In the genomic region with DNA sequence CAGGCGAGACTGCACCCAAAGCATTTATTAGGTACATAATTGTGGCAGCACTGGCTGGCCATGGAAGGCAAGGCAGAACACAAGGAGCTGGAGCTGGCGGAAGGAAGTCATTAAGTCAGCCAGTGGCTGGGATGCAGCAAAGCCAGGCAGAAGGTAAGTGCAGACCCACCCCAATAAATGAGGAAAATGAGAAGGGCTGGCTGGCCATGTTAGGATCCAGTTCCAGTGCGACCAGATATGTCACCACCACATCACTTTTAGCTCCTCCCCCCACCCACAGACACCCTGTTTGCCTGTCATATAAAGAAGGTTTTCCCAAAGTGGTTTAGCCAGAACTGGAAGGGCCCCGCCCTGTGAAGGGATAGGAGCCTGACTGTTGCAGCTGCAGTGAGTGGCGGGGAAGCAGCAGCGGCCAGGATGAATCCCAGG, we compare ENCODE assay signal across 8 cellular contexts. TPM values are rescaled to one million over a fixed set of nuclear protein-coding genes. Genes with fewer than 3 reads are reported as not detected.
DNase-seq lines count a peak whose midpoint lies in the region; ATAC-seq and TF ChIP-seq lines count a peak whose summit lies in the region.

TSS of gene FURIN (plus strand) at position 328 of the 429 bp plus-strand sequence. CDS start 7,153 bp downstream, outside the sequence.

- ATAC-seq in HG02678 (IDR thresholded peaks at IDR 0.05; ENCODE audit: unreplicated experiment) (no peak), HG02798 (IDR thresholded peaks at IDR 0.05; ENCODE audit: poor library complexity, unreplicated experiment) (no peak)

- no peaks in the 10 kb centered on the region for H4K20me1 ChIP-seq in mammary epithelial cell (ENCODE audit: insufficient read depth, low read length)

- no peaks in the 10 kb centered on the region for H3K27me3 ChIP-seq in A673 (replicated peaks; ENCODE audit: insufficient read depth, low read depth, low read length, poor library complexity)
- H3K27me3 ChIP-seq in mammary epithelial cell (ENCODE audit: insufficient read depth, low read length) = no peaks in the 10 kb centered on the region

- CTCF ChIA-PET in A673 (lab: Charles Lee) (interaction anchor here (1.2 kb wide), 1 partner anchor 220 kb away, joined by 3 read pairs; no protein-coding TSS in a partner anchor), mammary epithelial cell (lab: Charles Lee; ENCODE audit: low non-redundant PET) (no interaction called here)

- WGBS in mammary epithelial cell (ENCODE audit: low coverage, missing lambda C conversion rate) = 98% methylated on average over 6 of the region's 6 CpGs
- WGBS in mesodermal cell (ENCODE audit: insufficient coverage in 2 of 2), 2 experiments = 94 to 95% methylated on average over 5 of the region's 6 CpGs

- H3K27ac ChIP-seq in A673 (ENCODE audit: low read depth, low read length, poor library complexity, severe bottlenecking) = peak within 1 kb of the TSS; percentile 90
- peak within 1 kb of the TSS; percentile 32 for H3K27ac ChIP-seq in mammary epithelial cell (ENCODE audit: insufficient read depth, low read depth, low read length)
- peak within 1 kb of the TSS; percentile 94 for H3K27ac ChIP-seq in mesodermal cell (ENCODE audit: low read depth, low read length, severe bottlenecking)

- TF ChIP-seq CTCF in A673 (conservative IDR thresholded peaks at IDR 0.05; ENCODE audit: low read depth, low read length) (no peak), LNCaP clone FGC (IDR thresholded peaks at IDR 0.05; ENCODE audit: control insufficient read depth, extremely low read depth, insufficient read depth) (no peak), mammary epithelial cell (conservative IDR thresholded peaks at IDR 0.05 in 1 of 2, IDR thresholded peaks at IDR 0.05 in 1 of 2; ENCODE audit: extremely low read depth in 1 of 2, insufficient read depth in 1 of 2, low read depth in 1 of 2, low read length in 2 of 2) (no peak)

- BruUV-seq in A673 (replicated peaks; lab: Mats Ljungman, UMichigan) (no TSS peak), mammary epithelial cell (replicated peaks; lab: Mats Ljungman, UMichigan) (no TSS peak)

- POLR2A ChIA-PET in A673 (lab: Charles Lee; ENCODE audit: low non-redundant PET) = no interaction called here

- in situ Hi-C loops in mammary epithelial cell (cut with MboI; ENCODE audit: low sequenced_read_pairs in 2 of 2) = no loop called here

- no peak within 1 kb of the TSS for H3K9ac ChIP-seq in mammary epithelial cell (ENCODE audit: insufficient read depth, low read length)

- peaks cover 37% of the 10 kb centered on the region for H3K4me1 ChIP-seq in A673 (ENCODE audit: insufficient read depth, low read length, poor library complexity, severe bottlenecking)
- H3K4me1 ChIP-seq in mammary epithelial cell (ENCODE audit: insufficient read depth, low read length) = peaks cover 51% of the 10 kb centered on the region
- H3K4me1 ChIP-seq in mesodermal cell (ENCODE audit: control insufficient read depth, insufficient read depth, low read length, poor library complexity, severe bottlenecking) = peaks cover 35% of the 10 kb centered on the region

- peaks cover 28% of the 10 kb centered on the region for H3K79me2 ChIP-seq in mammary epithelial cell (ENCODE audit: insufficient read depth, low read length)

- dilution Hi-C loops in mammary epithelial cell (cut with HindIII; ENCODE audit: low sequenced_read_pairs) = no loop called here

- H3K9me3 ChIP-seq in A673 (ENCODE audit: low read depth, low read length, poor library complexity, severe bottlenecking) (no peaks in the 10 kb centered on the region), mammary epithelial cell (replicated peaks; ENCODE audit: insufficient read depth, low read length) (no peaks in the 10 kb centered on the region), mesodermal cell (ENCODE audit: control insufficient read depth, low read length) (no peaks in the 10 kb centered on the region)

- peak within 1 kb of the TSS; percentile 42 for H3K4me2 ChIP-seq in mammary epithelial cell (ENCODE audit: insufficient read depth, low read depth, low read length)

- H3K36me3 ChIP-seq in A673 (ENCODE audit: insufficient read depth, low read length, poor library complexity, severe bottlenecking) = no peaks in the 10 kb centered on the region
- H3K36me3 ChIP-seq in mammary epithelial cell (ENCODE audit: insufficient read depth, low read length) = no peaks in the 10 kb centered on the region
- H3K36me3 ChIP-seq in mesodermal cell (ENCODE audit: control insufficient read depth, insufficient read depth, low read length) = no peaks in the 10 kb centered on the region

- DNase-seq in A673 (ENCODE audit: low spot score) = peak; percentile 38
- peak; percentile 59 for DNase-seq in LNCaP clone FGC (ENCODE audit: low read depth)
- no peak for DNase-seq in mammary epithelial cell
- DNase-seq in amygdala (lab: John Stamatoyannopoulos, UW) = no peak
- DNase-seq in NCI-H446 treated with DMSO at 0.1 percent for 48 hours (lab: John Stamatoyannopoulos, UW) = no peak

- peak within 1 kb of the TSS; percentile 43 for H2AFZ ChIP-seq in mammary epithelial cell (ENCODE audit: low read depth, low read length)

- intact Hi-C loops in A673 (cut with micrococcal nuclease; ENCODE audit: unreplicated experiment) (no loop called here), mammary epithelial cell (cut with micrococcal nuclease) (no loop called here)

- H3K4me3 ChIP-seq in A673 (ENCODE audit: low read depth, low read length, poor library complexity, severe bottlenecking) (no peak within 1 kb of the TSS), LNCaP clone FGC (ENCODE audit: low read depth, low read length) (no peak within 1 kb of the TSS), mammary epithelial cell (replicated peaks in 1 of 3; ENCODE audit: insufficient read depth in 1 of 3, low read depth in 2 of 3, low read length in 3 of 3) (no peak within 1 kb of the TSS), mesodermal cell (ENCODE audit: extremely low read depth, insufficient read depth, low read length, poor library complexity, severe bottlenecking) (no peak within 1 kb of the TSS)

RNA-seq across cellular contexts. Expression of gene FURIN, which starts in this region (rescaled TPM):
- total RNA-seq in A673 (2021) (59.0 and 63.4 TPM in 2 replicates), mammary epithelial cell (10 to 100 TPM; 49.6 to 50.3 TPM)
- polyA plus RNA-seq in mammary epithelial cell = 37.0 TPM
- 44.6 TPM for polyA minus RNA-seq in mammary epithelial cell
- polyA plus RNA-seq in mesodermal cell (2013, experiment 1 of 2) = 200 TPM
- 168 TPM for polyA plus RNA-seq in mesodermal cell (2013, experiment 2 of 2)

Comparison
In these comparisons a context has a peak if more than half of its experiments do, and no peak if none do; other contexts are left out.
1. DNase-seq: peak in A673 (single experiment) and LNCaP clone FGC (single experiment); none in mammary epithelial cell (single experiment), amygdala (0 of 56) and NCI-H446 treated with DMSO at 0.1 percent for 48 hours (single experiment).
2. H3K27ac ChIP-seq: peak in every context shown above with its lines; median percentile 94 in mesodermal cell; 90 in A673; 32 in mammary epithelial cell.